1 cellular context compared by ENCODE assay signal in the genomic region with DNA sequence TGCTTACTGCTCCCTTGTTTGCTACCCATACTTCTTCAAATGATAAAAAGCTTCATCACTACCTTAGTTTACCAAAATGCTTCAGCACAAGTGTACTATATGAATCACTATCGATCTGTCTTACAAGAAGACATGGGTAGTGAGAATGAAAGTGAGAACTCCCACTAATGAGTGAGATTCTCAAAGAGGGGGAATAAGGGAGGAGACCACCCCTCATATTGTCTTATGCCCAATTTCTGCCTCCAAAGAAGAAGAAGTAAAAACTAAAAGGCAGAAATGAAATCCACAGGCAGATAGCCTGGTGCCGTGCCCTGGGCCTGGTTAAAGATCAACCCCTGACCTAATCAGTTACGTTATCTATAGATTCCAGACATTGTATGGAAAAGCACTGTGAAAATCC. TPM values are rescaled to one million over a fixed set of nuclear protein-coding genes. Genes with fewer than 3 reads are reported as not detected.
"Had no signal": no experiment of that assay in that cellular context is flagged by ENCODE, and none has a peak within 500 bp of the region (broad histone marks: within the 10 kb centered on the region; RNA-seq: fewer than 3 reads in every experiment).

No MANE protein-coding gene starts in this region.

RNA-seq across cellular contexts. Expression of a gene that starts 29.8 kb away (rescaled TPM):
- total RNA-seq: G401 had no signal

RNA-seq across cellular contexts. Expression of a gene that starts 52.9 kb away (rescaled TPM):
- total RNA-seq: G401 had no signal
